ENCODE assay signal across 8 cellular contexts in genomic region chr15:84079325-84079884, GRCh38.
DNase-seq lines count a peak whose midpoint lies in the region; ATAC-seq and TF ChIP-seq lines count a peak whose summit lies in the region.
"Not testable (repeated sequence)": the region's sequence is repeated elsewhere in the genome, so short reads cannot be mapped to it uniquely, and the experiment has no call there.

No MANE protein-coding gene starts in this region.

- TF ChIP-seq CTCF in GM12865 (IDR thresholded peaks at IDR 0.05; ENCODE audit: insufficient read depth, low read depth, low read length, missing control alignments); OCI-LY3 (IDR thresholded peaks at IDR 0.05; ENCODE audit: low read depth, low read length); osteoblast (IDR thresholded peaks at IDR 0.05; ENCODE audit: extremely low read depth, low read depth, low read length); type B pancreatic cell (conservative IDR thresholded peaks at IDR 0.05): not testable (repeated sequence)

- not testable (repeated sequence) for H3K36me3 Mint-ChIP-seq in activated T-cell treated with anti-CD3 and anti-CD28 coated beads, Interleukin-2, amount 50 U/mL, for 72 hours (ENCODE audit: insufficient read depth in 2 of 2); type B pancreatic cell

- H3K9me3 ChIP-seq in OCI-LY3 (ENCODE audit: insufficient read depth, low read length); ectodermal cell (ENCODE audit: control insufficient read depth, low read length); iPS-20b (ENCODE audit: insufficient read depth, low read depth, low read length); osteoblast (ENCODE audit: low read depth, low read length): not testable (repeated sequence)

- peak overlapping the region; percentile 60; the same call in 1 of the 2 replicates for H3K9ac ChIP-seq in OCI-LY3 (ENCODE audit: low read length)
- H3K9ac ChIP-seq in iPS-20b (ENCODE audit: low read depth, low read length): not testable (repeated sequence)

- not testable (repeated sequence) for H4K20me1 ChIP-seq in OCI-LY3 (ENCODE audit: insufficient read depth, low read length); osteoblast (ENCODE audit: insufficient read depth, low read length)

- H3K79me2 ChIP-seq in OCI-LY3 (ENCODE audit: low read length); osteoblast (ENCODE audit: insufficient read depth, low read length): not testable (repeated sequence)

- not testable (repeated sequence) for H3K9me3 Mint-ChIP-seq in activated T-cell treated with anti-CD3 and anti-CD28 coated beads, Interleukin-2, amount 50 U/mL, for 72 hours; type B pancreatic cell

- not testable (repeated sequence) for H3K27ac ChIP-seq in OCI-LY3 (ENCODE audit: low read length); ectodermal cell (ENCODE audit: insufficient read depth, low read depth, low read length, poor library complexity, severe bottlenecking); iPS-20b (ENCODE audit: low read length); osteoblast (ENCODE audit: low read depth, low read length)

- H3K4me3 Mint-ChIP-seq in activated T-cell treated with anti-CD3 and anti-CD28 coated beads, Interleukin-2, amount 50 U/mL, for 72 hours: peak overlapping the region; percentile 86 to 94
- H3K4me3 Mint-ChIP-seq in type B pancreatic cell: peak overlapping the region; percentile 86

- H3K4me3 ChIP-seq in GM12865 (ENCODE audit: low read depth, low read length) (peak overlapping the region; percentile 81), OCI-LY3 (ENCODE audit: low read length) (peak overlapping the region; percentile 81), ectodermal cell (ENCODE audit: insufficient read depth, low read depth, low read length) (peak overlapping the region; percentile 61), iPS-20b (ENCODE audit: low read length) (peak overlapping the region; percentile 66)
- H3K4me3 ChIP-seq in osteoblast (ENCODE audit: insufficient read depth, low read length): not testable (repeated sequence)

- peaks cover 40% of the 10 kb centered on the region for H3K27me3 Mint-ChIP-seq in activated T-cell treated with anti-CD3 and anti-CD28 coated beads, Interleukin-2, amount 50 U/mL, for 72 hours (ENCODE audit: low read depth)
- H3K27me3 Mint-ChIP-seq in type B pancreatic cell: peaks cover 90% of the 10 kb centered on the region

- H3K36me3 ChIP-seq in OCI-LY3 (replicated peaks; ENCODE audit: low read depth, low read length); ectodermal cell (ENCODE audit: control insufficient read depth, insufficient read depth, low read length); iPS-20b (ENCODE audit: insufficient read depth, low read depth, low read length); osteoblast (ENCODE audit: insufficient read depth, low read length): not testable (repeated sequence)

- DNase-seq in GM12865 (ENCODE audit: low read depth); activated T-cell treated with anti-CD3 and anti-CD28 coated beads, Interleukin-2, amount 50 U/mL, for 72 hours; type B pancreatic cell (ENCODE audit: extremely low spot score, unreplicated experiment): not testable (repeated sequence)
- peak; percentile 50 for DNase-seq in NCI-H146 treated with DMSO at 0.1 percent for 48 hours (lab: John Stamatoyannopoulos, UW; ENCODE audit: unreplicated experiment)
- peak; percentile 11 for DNase-seq in osteoblast (ENCODE audit: insufficient read length, low spot score, missing footprints)

- peak overlapping the region; percentile 57 for H2AFZ ChIP-seq in OCI-LY3 (ENCODE audit: low read depth, low read length)
- not testable (repeated sequence) for H2AFZ ChIP-seq in osteoblast (ENCODE audit: low read length)

- not testable (repeated sequence) for H3K27me3 ChIP-seq in OCI-LY3 (ENCODE audit: low read depth, low read length); osteoblast (ENCODE audit: insufficient read depth, low read length)
- peaks cover 43% of the 10 kb centered on the region for H3K27me3 ChIP-seq in ectodermal cell (ENCODE audit: control insufficient read depth, insufficient read depth, low read length, poor library complexity, severe bottlenecking)
- peaks cover 35% of the 10 kb centered on the region for H3K27me3 ChIP-seq in iPS-20b (ENCODE audit: insufficient read depth, low read length)

- not testable (repeated sequence) for H3K4me1 Mint-ChIP-seq in activated T-cell treated with anti-CD3 and anti-CD28 coated beads, Interleukin-2, amount 50 U/mL, for 72 hours (ENCODE audit: low read depth); type B pancreatic cell (ENCODE audit: unreplicated experiment)

- ATAC-seq in activated T-cell treated with anti-CD3 and anti-CD28 coated beads, Interleukin-2, amount 50 U/mL, for 72 hours (replicated peaks in 1 of 2): not testable (repeated sequence)

- not testable (repeated sequence) for H3K4me1 ChIP-seq in OCI-LY3 (ENCODE audit: low read length); ectodermal cell (ENCODE audit: control insufficient read depth, insufficient read depth, low read length); iPS-20b (ENCODE audit: insufficient read depth, low read length); osteoblast (ENCODE audit: insufficient read depth, low read length)

- H3K27ac Mint-ChIP-seq in activated T-cell treated with anti-CD3 and anti-CD28 coated beads, Interleukin-2, amount 50 U/mL, for 72 hours; type B pancreatic cell: not testable (repeated sequence)

- WGBS in ectodermal cell, 2 experiments: 12 to 16% methylated on average over 15 of the region's 15 CpGs

- H3K4me2 ChIP-seq in OCI-LY3 (ENCODE audit: low read length) (peak overlapping the region; percentile 71), osteoblast (ENCODE audit: insufficient read depth, low read length) (peak overlapping the region; percentile 68)
